ENCODE assay signal across 20 cellular contexts in the genomic region with DNA sequence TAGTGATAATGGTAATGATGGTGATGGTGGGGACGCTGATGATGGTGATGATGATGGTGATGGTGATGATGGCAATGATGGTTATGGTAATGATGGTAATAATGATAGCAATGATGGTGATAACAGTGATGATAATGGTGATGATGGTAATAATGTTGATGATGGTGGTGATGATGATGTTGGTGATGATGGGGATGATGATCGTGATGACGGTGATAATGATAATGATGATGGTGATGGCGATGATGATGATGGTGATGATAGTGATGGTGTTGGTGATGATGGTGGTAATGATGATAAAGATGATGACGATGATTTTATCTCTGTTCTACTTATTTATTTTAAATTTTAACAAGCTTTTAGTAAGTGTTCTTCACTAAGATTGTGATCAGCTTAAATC.
"Had no signal": no experiment of that assay in that cellular context is flagged by ENCODE, and none has a peak within 500 bp of the region (broad histone marks: within the 10 kb centered on the region; RNA-seq: fewer than 3 reads in every experiment).

No MANE protein-coding gene starts in this region.

- ATAC-seq: Panc1 had no signal

- H3K27me3 ChIP-seq: MG63 had no signal

- H3K9me3 ChIP-seq: MG63, SK-N-SH had no signal

- H3K27ac ChIP-seq: RWPE1 had no signal

- DNase-seq: IMR-90, Karpas-422, KG1, MG63, NCI-H1092, NCI-H1436, NCI-H187, NCI-H2029, NCI-H2081 treated with DMSO at 0.1 percent for 48 hours, NCI-H2171, NCI-H226, NCI-H446, NCI-H510A, NCI-H524 treated with DMSO at 0.1 percent for 48 hours, NCI-H774, SHP77, SK-N-SH, T-helper 1 cell had no signal

- H3K4me3 ChIP-seq: MG63 had no signal

- H3K36me3 ChIP-seq: MG63 had no signal

- H3K4me2 ChIP-seq: SK-N-SH had no signal

- H3K9ac ChIP-seq: SK-N-SH had no signal
